ENCODE assay signal across 16 cellular contexts in genomic region chr3:174218011-174218410, GRCh38.
"Had no signal": no experiment of that assay in that cellular context is flagged by ENCODE, and none has a peak within 500 bp of the region (broad histone marks: within the 10 kb centered on the region; RNA-seq: fewer than 3 reads in every experiment).

No MANE protein-coding gene starts in this region.

- H3K27ac ChIP-seq: dorsolateral prefrontal cortex, psoas muscle, sigmoid colon, testis, upper lobe of right lung had no signal

- H3K9me3 ChIP-seq: psoas muscle, sigmoid colon, testis, upper lobe of right lung had no signal

- H3K4me1 ChIP-seq: psoas muscle, testis, upper lobe of right lung had no signal

- H3K27me3 ChIP-seq: dorsolateral prefrontal cortex, sigmoid colon, testis, upper lobe of right lung had no signal

- DNase-seq: activated CD4-positive, alpha-beta T cell treated with anti-CD3 and anti-CD28 coated beads, Interleukin-2, amount 50 U/mL, for 4 hours; activated CD4-positive, CD25-positive, alpha-beta regulatory T cell; activated effector memory CD4-positive, alpha-beta T cell treated with Interleukin-2 at 50 U/mL for 16 hours; activated T-cell treated with anti-CD3 and anti-CD28 coated beads, Interleukin-2, amount 50 U/mL, for 1 hour; dorsolateral prefrontal cortex; kidney; mesendoderm; occipital lobe; psoas muscle; sigmoid colon; stimulated activated CD4-positive, alpha-beta T cell treated with anti-CD3 and anti-CD28 coated beads, Interleukin-2, amount 100 ng/mL, for 48 hours; T-helper 17 cell; testis; upper lobe of right lung had no signal

- H3K4me3 ChIP-seq: dorsolateral prefrontal cortex, psoas muscle, sigmoid colon, testis, upper lobe of right lung had no signal

- ATAC-seq: activated naive CD4-positive, alpha-beta T cell treated with anti-CD3 and anti-CD28 coated beads, Interleukin-2, amount 50 U/mL, for 72 hours; esophagus mucosa; psoas muscle; T-helper 17 cell; upper lobe of right lung had no signal

- H3K36me3 ChIP-seq: sigmoid colon, upper lobe of right lung had no signal
